ENCODE assay signal across 9 cellular contexts in genomic region chr3:129388791-129389571, GRCh38. TPM values are rescaled to one million over a fixed set of nuclear protein-coding genes. Genes with fewer than 3 reads are reported as not detected.
DNase-seq lines count a peak whose midpoint lies in the region; ATAC-seq, FAIRE-seq and TF ChIP-seq lines count a peak whose summit lies in the region.
"Not testable (repeated sequence)": the region's sequence is repeated elsewhere in the genome, so short reads cannot be mapped to it uniquely, and the experiment has no call there.
"Had no signal": no experiment of that assay in that cellular context is flagged by ENCODE, and none has a peak within 500 bp of the region (broad histone marks: within the 10 kb centered on the region; RNA-seq: fewer than 3 reads in every experiment).

No MANE protein-coding gene starts in this region.

- H3K27ac ChIP-seq in SK-N-SH (ENCODE audit: low read depth in 2 of 2, low read length in 1 of 2): peak overlapping the region in 1 of 2 experiments; percentile 71; a peak in 2 of 4 replicates
- peak overlapping the region; percentile 29 to 83 for H3K27ac ChIP-seq in breast epithelium
- H3K27ac ChIP-seq in kidney (ENCODE audit: low read depth in 2 of 2, low read length in 2 of 2): peak overlapping the region; percentile 32 to 53
- peak overlapping the region; percentile 33 for H3K27ac ChIP-seq in neuronal stem cell (replicated peaks; ENCODE audit: low read length)
- H3K27ac ChIP-seq in thoracic aorta: peak overlapping the region in 1 of 2 donors; percentile 52

- H3K36me3 ChIP-seq in BJ (ENCODE audit: control insufficient read depth, insufficient read depth, low read length) (peaks cover 11% of the 10 kb centered on the region), SK-N-SH (replicated peaks in 1 of 2; ENCODE audit: control insufficient read depth in 1 of 2, insufficient read depth in 2 of 2, low read length in 1 of 2) (peaks cover 21 to 39% of the 10 kb centered on the region in 2 experiments), kidney (ENCODE audit: control insufficient read depth in 1 of 2, insufficient read depth in 2 of 2, low read length in 2 of 2) (peaks cover 16 to 32% of the 10 kb centered on the region in 2 donors), neuronal stem cell (replicated peaks in 1 of 2; ENCODE audit: control insufficient read depth in 2 of 2, insufficient read depth in 2 of 2, low read length in 2 of 2) (peaks cover 35 to 62% of the 10 kb centered on the region in 2 donors), thoracic aorta (peaks cover 45% of the 10 kb centered on the region)
- H3K36me3 ChIP-seq in breast epithelium: not testable (repeated sequence)

- not testable (repeated sequence) for H2BK12ac ChIP-seq in neuronal stem cell (ENCODE audit: low read length)

- H2BK5ac ChIP-seq in neuronal stem cell (ENCODE audit: low read length): not testable (repeated sequence)

- not testable (repeated sequence) for TF ChIP-seq POLR2A in breast epithelium (IDR thresholded peaks at IDR 0.05)

- not testable (repeated sequence) for H4K20me1 ChIP-seq in SK-N-SH (ENCODE audit: insufficient read depth)

- TF ChIP-seq EP300 in SK-N-SH (IDR thresholded peaks at IDR 0.05; ENCODE audit: borderline replicate concordance in 1 of 2, low read depth in 1 of 2, low read length in 1 of 2): not testable (repeated sequence)

- not testable (repeated sequence) for H2BK120ac ChIP-seq in neuronal stem cell (ENCODE audit: low read depth, low read length)

- not testable (repeated sequence) for H3K9me2 ChIP-seq in SK-N-SH

- not testable (repeated sequence) for H3K23ac ChIP-seq in neuronal stem cell (ENCODE audit: low read depth, low read length, poor library complexity)

- H3K4me2 ChIP-seq in SK-N-SH: peak overlapping the region; percentile 6
- not testable (repeated sequence) for H3K4me2 ChIP-seq in neuronal stem cell (ENCODE audit: insufficient read depth, low read length, poor library complexity, severe bottlenecking)

- H3K9ac ChIP-seq in SK-N-SH; kidney (ENCODE audit: low read length in 2 of 2); neuronal stem cell (ENCODE audit: low read depth, low read length, poor library complexity): not testable (repeated sequence)

- not testable (repeated sequence) for H3K9me3 ChIP-seq in SK-N-SH; breast epithelium; kidney (ENCODE audit: control insufficient read depth in 1 of 2, low read length in 2 of 2); neuronal stem cell (replicated peaks in 1 of 2; ENCODE audit: control insufficient read depth in 2 of 2, insufficient read depth in 1 of 2, low read depth in 1 of 2, low read length in 2 of 2); thoracic aorta

- not testable (repeated sequence) for H4K91ac ChIP-seq in neuronal stem cell (ENCODE audit: low read depth, low read length, poor library complexity)

- not testable (repeated sequence) for TF ChIP-seq RAD21 in SK-N-SH (IDR thresholded peaks at IDR 0.05; ENCODE audit: low read length)

- not testable (repeated sequence) for H3K4ac ChIP-seq in neuronal stem cell (ENCODE audit: low read length)

- not testable (repeated sequence) for H3K79me2 ChIP-seq in SK-N-SH (ENCODE audit: insufficient read depth)

- H4K8ac ChIP-seq in neuronal stem cell (ENCODE audit: low read depth, low read length): not testable (repeated sequence)

- intact Hi-C loops in breast epithelium (cut with DNase I; ENCODE audit: low total_unique reads); kidney (cut with DNase I): not testable (repeated sequence)

- not testable (repeated sequence) for H3K18ac ChIP-seq in neuronal stem cell (ENCODE audit: low read length)

- not testable (repeated sequence) for H3K14ac ChIP-seq in neuronal stem cell (ENCODE audit: low read length)

- not testable (repeated sequence) for H3K27me3 ChIP-seq in BJ (ENCODE audit: control insufficient read depth, insufficient read depth, low read length); SK-N-SH (ENCODE audit: insufficient read depth); breast epithelium; neuronal stem cell (ENCODE audit: control insufficient read depth in 3 of 3, insufficient read depth in 3 of 3, low read depth in 1 of 3, low read length in 3 of 3); thoracic aorta (replicated peaks; ENCODE audit: insufficient read depth)

- not testable (repeated sequence) for H2AFZ ChIP-seq in SK-N-SH (ENCODE audit: low read depth); neuronal stem cell (ENCODE audit: low read length)

- TF ChIP-seq CTCF in BJ (IDR thresholded peaks at IDR 0.05; ENCODE audit: insufficient read depth, low read depth, low read length); SK-N-SH (IDR thresholded peaks at IDR 0.05); breast epithelium (IDR thresholded peaks at IDR 0.05); fibroblast of mammary gland (conservative IDR thresholded peaks at IDR 0.05; ENCODE audit: control insufficient read depth, insufficient read depth, low read depth, low read length); kidney (IDR thresholded peaks at IDR 0.05; ENCODE audit: borderline replicate concordance, extremely low read depth, insufficient read depth); thoracic aorta (IDR thresholded peaks at IDR 0.05): not testable (repeated sequence)

- not testable (repeated sequence) for H3F3A ChIP-seq in SK-N-SH (replicated peaks; ENCODE audit: insufficient read depth)

- WGBS in SK-N-SH (ENCODE audit: low lambda C conversion rate): 42% methylated on average over 8 of the region's 8 CpGs
- WGBS in neuronal stem cell (ENCODE audit: extremely low coverage in 2 of 2, insufficient read length in 2 of 2, insufficient replicate concordance in 1 of 2), 2 donors: no CpG with 5 or more reads among the region's 8 CpGs

- peaks cover 0 to 15% of the 10 kb centered on the region in 2 experiments; a peak in 1 of 4 replicates for H3K4me1 ChIP-seq in SK-N-SH (ENCODE audit: control insufficient read depth in 1 of 2, insufficient read depth in 2 of 2, low read depth in 1 of 2, low read length in 1 of 2)
- not testable (repeated sequence) for H3K4me1 ChIP-seq in breast epithelium; kidney (ENCODE audit: control insufficient read depth in 1 of 2, insufficient read depth in 1 of 2, low read depth in 1 of 2, low read length in 2 of 2); neuronal stem cell (ENCODE audit: control insufficient read depth in 2 of 2, insufficient read depth in 1 of 2, low read depth in 1 of 2, low read length in 2 of 2); thoracic aorta (ENCODE audit: control insufficient read depth in 1 of 2, low read depth in 2 of 2)

- DNase-seq in BJ (ENCODE audit: low read depth) (peak; percentile 59), fibroblast of mammary gland (ENCODE audit: low read depth) (peak; percentile 82)
- DNase-seq in HTR-8/SVneo (ENCODE audit: insufficient read length, low spot score); SK-N-SH; breast epithelium (ENCODE audit: low spot score in 2 of 2); kidney; neuronal stem cell (ENCODE audit: low spot score); thoracic aorta (ENCODE audit: low spot score): not testable (repeated sequence)

- POLR2A ChIA-PET in BJ (lab: Charles Lee); SK-N-SH (lab: Yijun Ruan, JAX): not testable (repeated sequence)

- H2AK5ac ChIP-seq in neuronal stem cell (ENCODE audit: low read depth, low read length): not testable (repeated sequence)

- peak; percentile 31 for FAIRE-seq in HTR-8/SVneo (lab: Jason Lieb, UNC)
- FAIRE-seq in kidney (lab: Jason Lieb, UNC): not testable (repeated sequence)

- ATAC-seq in thoracic aorta (ENCODE audit: insufficient number of reproducible peaks, low FRiP score, low read depth): peak; percentile 32

- H2BK15ac ChIP-seq in neuronal stem cell (ENCODE audit: low read length): not testable (repeated sequence)

- H3K79me1 ChIP-seq in neuronal stem cell (ENCODE audit: low read depth, low read length): not testable (repeated sequence)

- CTCF ChIA-PET in BJ (lab: Yijun Ruan, JAX): interaction anchor here (0.9 kb wide), 1 partner anchor 101 kb away, joined by 5 read pairs; no protein-coding TSS in a partner anchor
- CTCF ChIA-PET in SK-N-SH (lab: Yijun Ruan, JAX): interaction anchor here (1.2 kb wide), 1 partner anchor 11 kb away, joined by 4 read pairs; no protein-coding TSS in a partner anchor

- H3K4me3 ChIP-seq in BJ (ENCODE audit: low read depth, low read length); SK-N-SH (ENCODE audit: low read depth in 2 of 2, low read length in 1 of 2); breast epithelium; fibroblast of mammary gland (ENCODE audit: control insufficient read depth, low read depth, low read length); kidney (ENCODE audit: low read length in 2 of 2); neuronal stem cell (ENCODE audit: low read length in 2 of 2); thoracic aorta: not testable (repeated sequence)

RNA-seq across cellular contexts. Expression of gene EFCAB12, which starts 39.5 kb away (rescaled TPM):
- polyA plus RNA-seq in BJ (2011; rRNA removed): 0.02 and 0.05 TPM in 2 replicates
- polyA minus RNA-seq in BJ (2011; rRNA and poly(A)+ RNA removed): not detected in 2 replicates
- 0.26 and 0.38 TPM in 2 replicates for polyA plus RNA-seq in SK-N-SH (2012; rRNA removed)
- 0.04 and 0.09 TPM in 2 replicates for polyA plus RNA-seq in SK-N-SH (2012; cell fraction: cytosol; rRNA removed)
- polyA plus RNA-seq in SK-N-SH (2012; cell fraction: nucleus; rRNA removed): 1.7 and 1.8 TPM in 2 replicates
- total RNA-seq in breast epithelium: 1 to 10 TPM in 2 of 3 donors, under 1 TPM in 1; 0.32 to 1.3 (median 1.0) TPM
- 3.5 TPM for total RNA-seq in kidney
- 1.2 TPM for polyA plus RNA-seq in kidney (ENCODE audit: insufficient read depth, low read depth, low replicate concordance)
- polyA plus RNA-seq in neuronal stem cell (2013, experiment 1 of 2): 1.3 TPM
- 1.2 TPM for polyA plus RNA-seq in neuronal stem cell (2013, experiment 2 of 2)
- under 1 TPM in 1 of 2 donors, not detected in 1; 0.68 TPM for total RNA-seq in thoracic aorta
- total RNA-seq: ascending aorta had no signal

RNA-seq across cellular contexts. Expression of gene MBD4, which starts 50.8 kb away (rescaled TPM):
- polyA plus RNA-seq in BJ (2011; rRNA removed): 17.5 and 24.9 TPM in 2 replicates
- 5.7 and 9.4 TPM in 2 replicates for polyA minus RNA-seq in BJ (2011; rRNA and poly(A)+ RNA removed)
- 11.1 and 11.7 TPM in 2 replicates for polyA plus RNA-seq in SK-N-SH (2012; rRNA removed)
- polyA plus RNA-seq in SK-N-SH (2012; cell fraction: cytosol; rRNA removed): 10.3 and 12.7 TPM in 2 replicates
- polyA plus RNA-seq in SK-N-SH (2012; cell fraction: nucleus; rRNA removed): 32.7 and 35.4 TPM in 2 replicates
- 10 to 100 TPM; 29.8 to 41.6 (median 37.7) TPM for total RNA-seq in breast epithelium
- 35.1 TPM for total RNA-seq in kidney
- polyA plus RNA-seq in kidney (ENCODE audit: insufficient read depth, low read depth, low replicate concordance): 25.4 TPM
- polyA plus RNA-seq in neuronal stem cell (2013, experiment 1 of 2): 46.1 TPM
- 47.3 TPM for polyA plus RNA-seq in neuronal stem cell (2013, experiment 2 of 2)
- 10 to 100 TPM; 23.0 to 32.5 TPM for total RNA-seq in thoracic aorta

RNA-seq across cellular contexts. Expression of gene IFT122, which starts 51.0 kb away (rescaled TPM):
- polyA plus RNA-seq in BJ (2011; rRNA removed): 15.8 and 27.8 TPM in 2 replicates
- polyA minus RNA-seq in BJ (2011; rRNA and poly(A)+ RNA removed): 30.4 and 48.9 TPM in 2 replicates
- 20.1 and 20.8 TPM in 2 replicates for polyA plus RNA-seq in SK-N-SH (2012; rRNA removed)
- polyA plus RNA-seq in SK-N-SH (2012; cell fraction: cytosol; rRNA removed): 9.0 and 11.9 TPM in 2 replicates
- 60.6 and 73.3 TPM in 2 replicates for polyA plus RNA-seq in SK-N-SH (2012; cell fraction: nucleus; rRNA removed)
- 10 to 100 TPM; 43.2 to 60.6 (median 45.8) TPM for total RNA-seq in breast epithelium
- total RNA-seq in kidney: 59.2 TPM
- polyA plus RNA-seq in kidney (ENCODE audit: insufficient read depth, low read depth, low replicate concordance): 18.4 TPM
- 22.3 TPM for polyA plus RNA-seq in neuronal stem cell (2013, experiment 1 of 2)
- 21.0 TPM for polyA plus RNA-seq in neuronal stem cell (2013, experiment 2 of 2)
- 10 to 100 TPM; 50.1 to 61.9 TPM for total RNA-seq in thoracic aorta
